In the genomic region with DNA sequence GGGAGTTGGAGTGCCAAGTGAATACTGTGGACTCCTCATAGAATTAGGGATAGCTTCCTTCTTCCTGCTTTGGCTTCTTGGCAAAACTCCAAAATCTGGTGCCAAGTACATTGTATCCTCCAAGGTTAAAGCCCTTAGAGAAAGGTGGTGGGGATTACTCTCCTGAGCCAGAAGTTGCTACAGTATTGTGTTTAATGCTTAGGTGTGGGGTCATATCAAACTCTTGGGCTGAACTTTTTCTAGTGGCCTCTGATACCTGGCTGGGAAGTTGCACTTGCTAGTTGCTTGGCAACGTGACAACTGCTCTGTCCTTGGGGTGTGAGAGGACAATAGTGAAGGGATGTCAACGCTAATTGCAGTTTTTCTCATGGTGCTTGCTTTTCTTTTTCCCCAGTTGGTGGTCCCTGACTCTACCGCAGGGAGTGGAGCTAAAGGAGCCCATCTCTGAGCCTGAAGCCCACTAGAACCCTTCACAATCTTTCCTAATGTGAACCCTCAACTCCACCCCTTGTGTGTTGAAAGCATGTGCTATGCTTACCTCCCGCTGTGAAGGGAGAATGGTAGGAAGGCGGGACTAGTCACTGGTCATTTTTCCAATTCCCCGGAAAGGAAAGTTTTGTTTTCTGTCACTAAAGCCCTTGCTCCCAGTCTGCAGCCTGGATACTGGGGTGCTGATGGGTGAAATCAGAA, we compare ENCODE assay signal across 9 cellular contexts. TPM values are rescaled to one million over a fixed set of nuclear protein-coding genes. Genes with fewer than 3 reads are reported as not detected.
DNase-seq lines count a peak whose midpoint lies in the region; TF ChIP-seq lines count a peak whose summit lies in the region.
"Had no signal": no experiment of that assay in that cellular context is flagged by ENCODE, and none has a peak within 500 bp of the region (broad histone marks: within the 10 kb centered on the region; RNA-seq: fewer than 3 reads in every experiment).

No MANE protein-coding gene starts in this region.

- POLR2A ChIA-PET in HEK293 (lab: Yijun Ruan, JAX), result no interaction called here

- H3K27ac ChIP-seq in HEK293 (ENCODE audit: extremely low read depth, low read depth, low read length) (no peak overlapping the region), SJSA1 (peak overlapping the region; percentile 92), prostate gland (no peak overlapping the region)

- H3K9me3 ChIP-seq in HEK293 (ENCODE audit: control insufficient read depth, insufficient read depth, low read depth, low read length), result no peaks in the 10 kb centered on the region
- no peaks in the 10 kb centered on the region for H3K9me3 ChIP-seq in SJSA1 (replicated peaks)
- no peaks in the 10 kb centered on the region for H3K9me3 ChIP-seq in prostate gland

- DNase-seq in SJSA1 (ENCODE audit: low read depth in 1 of 2, low spot score in 2 of 2), result no peak
- DNase-seq in fibroblast of villous mesenchyme (ENCODE audit: low read depth), result peak; percentile 27
- DNase-seq in prostate gland (ENCODE audit: low spot score), result peak; percentile 6
- no peak for DNase-seq in activated CD8-positive, alpha-beta memory T cell treated with anti-CD3 and anti-CD28 coated beads, Interleukin-2, amount 50 U/mL, for 4 hours
- no peak for DNase-seq in NK-92 treated with Interleukin-12 subunit alpha and Interleukin-12 subunit beta, amount 100 ng/mL, for 24 hours (lab: John Stamatoyannopoulos, UW)
- no peak for DNase-seq in RPMI8226
- DNase-seq in medulla oblongata (ENCODE audit: extremely low spot score), result no peak
- DNase-seq: activated CD4-positive, alpha-beta T cell treated with anti-CD3 and anti-CD28 coated beads, Interleukin-2, amount 10 ng/mL, durations not matched to agents 24 days and 14 days had no signal

- H3K27me3 ChIP-seq in SJSA1 (replicated peaks), result no peaks in the 10 kb centered on the region
- no peaks in the 10 kb centered on the region for H3K27me3 ChIP-seq in prostate gland (replicated peaks; ENCODE audit: insufficient read depth)

- intact Hi-C loops in prostate gland (cut with DNase I), result no loop called here

- H3K4me1 ChIP-seq in HEK293 (ENCODE audit: control insufficient read depth, insufficient read depth, low read length) (peaks cover 26% of the 10 kb centered on the region), SJSA1 (replicated peaks) (peaks cover 54% of the 10 kb centered on the region), prostate gland (replicated peaks) (no peaks in the 10 kb centered on the region)

- no peak for TF ChIP-seq POLR2A in prostate gland (IDR thresholded peaks at IDR 0.05)

- TF ChIP-seq CTCF in HEK293 (tag by site-specific recombination; IDR thresholded peaks at IDR 0.05) (no peak), fibroblast of villous mesenchyme (IDR thresholded peaks at IDR 0.05; ENCODE audit: insufficient read depth, low read depth, low read length) (no peak), prostate gland (IDR thresholded peaks at IDR 0.05) (no peak)

- H3K4me3 ChIP-seq in HEK293 (ENCODE audit: low read depth, low read length), result no peak overlapping the region
- no peak overlapping the region for H3K4me3 ChIP-seq in SJSA1
- H3K4me3 ChIP-seq in fibroblast of villous mesenchyme (ENCODE audit: low read depth, low read length), result peak overlapping the region; percentile 12
- no peak overlapping the region for H3K4me3 ChIP-seq in prostate gland

- H3K36me3 ChIP-seq in HEK293 (ENCODE audit: control insufficient read depth in 2 of 2, insufficient read depth in 1 of 2, low read length in 2 of 2) (peaks cover 0 to 17% of the 10 kb centered on the region in 2 experiments; a peak in 1 of 3 replicates), SJSA1 (peaks cover 11% of the 10 kb centered on the region; the same call in 1 of the 2 replicates), prostate gland (no peaks in the 10 kb centered on the region)

- CTCF ChIA-PET in HEK293 (lab: Yijun Ruan, JAX), result interaction anchor here (1.7 kb wide), 1 partner anchor 46 kb away, joined by 5 read pairs; no protein-coding TSS in a partner anchor

- 48% methylated on average over 6 of the region's 6 CpGs for WGBS in prostate gland

TF ChIP-seq in HEK293, 187 proteins besides CTCF, POLR2A, EP300 and RAD21:
- TF ChIP-seq GLIS1 (tag by site-specific recombination; IDR thresholded peaks at IDR 0.05) (0 out of 2 replicates have a peak, but pooled peaks have one; percentile 16), ZNF510 (tag by site-specific recombination; IDR thresholded peaks at IDR 0.05; ENCODE audit: insufficient replicate concordance) (no peak), ZNF549 (tag by site-specific recombination; IDR thresholded peaks at IDR 0.05) (no peak), ZNF585B (tag by site-specific recombination; IDR thresholded peaks at IDR 0.05) (no peak), ZNF24 (tag by site-specific recombination; IDR thresholded peaks at IDR 0.05) (no peak)
TF ChIP-seq in HEK293: peak in this region for 1.

RNA-seq across cellular contexts. Expression of gene DLG3, which starts 35.5 kb away (rescaled TPM):
- 16.6 and 19.4 TPM in 2 replicates for total RNA-seq in SJSA1 (2014; rRNA removed; shearing (Covaris generic))
- total RNA-seq in fibroblast of villous mesenchyme, result 8.4 and 11.7 TPM in 2 replicates
- total RNA-seq in prostate gland, result 10 to 100 TPM; 11.9 to 29.1 TPM

RNA-seq across cellular contexts. Expression of gene GDPD2, which starts 57.0 kb away (rescaled TPM):
- total RNA-seq in SJSA1 (2014; rRNA removed; shearing (Covaris generic)), result 0.05 TPM in 1 of 2 replicates, not detected in the other
- total RNA-seq in fibroblast of villous mesenchyme, result not detected in 2 replicates
- total RNA-seq in prostate gland, result not detected

Comparison
In these comparisons a context has a peak if more than half of its experiments do, and no peak if none do; other contexts are left out.
1. DNase-seq: peak in fibroblast of villous mesenchyme (single experiment) and prostate gland (single experiment); none in SJSA1 (0 of 2), activated CD8-positive, alpha-beta memory T cell treated with anti-CD3 and anti-CD28 coated beads, Interleukin-2, amount 50 U/mL, for 4 hours (single experiment), NK-92 treated with Interleukin-12 subunit alpha and Interleukin-12 subunit beta, amount 100 ng/mL, for 24 hours (single experiment), RPMI8226 (single experiment) and medulla oblongata (single experiment).